13 cellular contexts compared by ENCODE assay signal in the genomic region with DNA sequence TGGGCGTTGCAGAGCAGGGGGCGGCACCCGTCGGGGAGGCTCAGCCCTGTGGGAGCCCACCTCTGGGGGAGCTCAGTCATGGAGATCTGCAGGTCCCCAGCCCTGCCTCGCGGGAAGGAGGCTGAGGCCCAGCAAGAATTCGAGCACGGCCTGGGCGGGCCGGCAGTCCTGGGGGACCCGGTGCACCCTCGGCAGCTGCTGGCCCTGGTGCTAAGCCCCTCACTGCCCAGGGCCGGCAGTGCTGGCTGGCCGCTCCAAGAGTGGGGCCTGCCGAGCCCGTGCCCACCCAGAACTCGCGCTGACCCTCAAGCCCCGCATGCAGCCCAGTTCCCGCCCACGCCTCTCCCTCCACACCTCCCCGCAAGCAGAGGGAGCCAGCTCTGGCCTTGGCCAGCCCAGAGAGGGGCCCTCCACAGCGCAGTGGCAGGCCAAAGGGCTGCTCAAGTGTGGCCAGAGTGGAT.
DNase-seq lines count a peak whose midpoint lies in the region; ATAC-seq and TF ChIP-seq lines count a peak whose summit lies in the region.
"Had no signal": no experiment of that assay in that cellular context is flagged by ENCODE, and none has a peak within 500 bp of the region (broad histone marks: within the 10 kb centered on the region; RNA-seq: fewer than 3 reads in every experiment).

No MANE protein-coding gene starts in this region.

- H3K27ac ChIP-seq in right cardiac atrium (ENCODE audit: low read length) (no peak overlapping the region), upper lobe of right lung (no peak overlapping the region)
- H3K27ac ChIP-seq: BLaER1 had no signal

- H3K27me3 ChIP-seq in right cardiac atrium (ENCODE audit: control insufficient read depth, insufficient read depth) (no peaks in the 10 kb centered on the region), upper lobe of right lung (no peaks in the 10 kb centered on the region)
- H3K27me3 ChIP-seq: BLaER1 had no signal

- H3K9me3 Mint-ChIP-seq in chondrocyte (ENCODE audit: low read depth), result peaks cover 39% of the 10 kb centered on the region

- peaks cover 15% of the 10 kb centered on the region for H3K36me3 Mint-ChIP-seq in chondrocyte (ENCODE audit: low read depth)
- H3K36me3 Mint-ChIP-seq: CD4-positive, CD25-positive, alpha-beta regulatory T cell had no signal

- WGBS in right cardiac atrium, result 95% methylated on average over 23 of the region's 23 CpGs

- no peak overlapping the region for H3K4me3 Mint-ChIP-seq in chondrocyte (ENCODE audit: unreplicated experiment)
- H3K4me3 Mint-ChIP-seq: CD4-positive, CD25-positive, alpha-beta regulatory T cell had no signal

- H3K4me1 ChIP-seq in right cardiac atrium (ENCODE audit: control insufficient read depth, insufficient read depth, low read length) (no peaks in the 10 kb centered on the region), mucosa of descending colon (ENCODE audit: low read depth) (no peaks in the 10 kb centered on the region), upper lobe of right lung (no peaks in the 10 kb centered on the region)
- H3K4me1 ChIP-seq: BLaER1 had no signal

- H3K27me3 Mint-ChIP-seq in chondrocyte (ENCODE audit: low read depth), result peaks cover 8% of the 10 kb centered on the region

- no peak overlapping the region for H3K4me3 ChIP-seq in right cardiac atrium (ENCODE audit: low read length)
- H3K4me3 ChIP-seq in mucosa of descending colon, result no peak overlapping the region
- no peak overlapping the region for H3K4me3 ChIP-seq in upper lobe of right lung
- H3K4me3 ChIP-seq: BLaER1 had no signal

- intact Hi-C loops in right cardiac atrium (cut with DNase I), result no loop called here
- intact Hi-C loops in left ventricle myocardium superior (cut with micrococcal nuclease), result no loop called here
- intact Hi-C loops in mucosa of descending colon (cut with DNase I, micrococcal nuclease), result no loop called here
- intact Hi-C loops in upper lobe of right lung (cut with DNase I), result no loop called here

- no peaks in the 10 kb centered on the region for H3K9me3 ChIP-seq in right cardiac atrium (ENCODE audit: control insufficient read depth, low read length)
- peaks cover 2% of the 10 kb centered on the region for H3K9me3 ChIP-seq in mucosa of descending colon
- H3K9me3 ChIP-seq in upper lobe of right lung, result no peaks in the 10 kb centered on the region

- DNase-seq in right cardiac atrium, result peak in 2 of 3 donors; percentile 18 to 56
- DNase-seq in left ventricle myocardium superior, result no peak
- peak; percentile 79 for DNase-seq in chondrocyte (ENCODE audit: low spot score)
- DNase-seq in mucosa of descending colon, result peak in 2 of 3 donors; percentile 18 to 44
- DNase-seq in upper lobe of right lung, result peak; percentile 53
- DNase-seq in NCI-H2171 treated with DMSO at 0.1 percent for 48 hours (lab: John Stamatoyannopoulos, UW), result no peak
- DNase-seq: 8988T; AML-193; CD4-positive, CD25-positive, alpha-beta regulatory T cell; DMS 273 treated with DMSO at 0.1 percent for 48 hours had no signal

- ATAC-seq in right cardiac atrium (no peak), left ventricle myocardium superior (no peak), mucosa of descending colon (no peak), upper lobe of right lung (peak; percentile 31), HG02588 (IDR thresholded peaks at IDR 0.05; ENCODE audit: unreplicated experiment) (no peak)
- ATAC-seq: HCT116 had no signal

- H3K36me3 ChIP-seq in mucosa of descending colon (ENCODE audit: low read depth), result no peaks in the 10 kb centered on the region
- no peaks in the 10 kb centered on the region for H3K36me3 ChIP-seq in upper lobe of right lung
- H3K36me3 ChIP-seq: BLaER1 had no signal

- no peaks in the 10 kb centered on the region for H3K4me1 Mint-ChIP-seq in chondrocyte (ENCODE audit: low read depth)
- H3K4me1 Mint-ChIP-seq: CD4-positive, CD25-positive, alpha-beta regulatory T cell had no signal

- no peak overlapping the region for H3K27ac Mint-ChIP-seq in chondrocyte (ENCODE audit: unreplicated experiment)
- H3K27ac Mint-ChIP-seq: CD4-positive, CD25-positive, alpha-beta regulatory T cell had no signal

- TF ChIP-seq CTCF in chondrocyte (IDR thresholded peaks at IDR 0.05) (no peak), mucosa of descending colon (IDR thresholded peaks at IDR 0.05) (no peak), upper lobe of right lung (IDR thresholded peaks at IDR 0.05) (no peak)

Comparison
In these comparisons a context has a peak if more than half of its experiments do, and no peak if none do; other contexts are left out.
1. DNase-seq: peak in right cardiac atrium (2 of 3), chondrocyte (single experiment), mucosa of descending colon (2 of 3) and upper lobe of right lung (single experiment); none in left ventricle myocardium superior (single experiment) and NCI-H2171 treated with DMSO at 0.1 percent for 48 hours (single experiment).